10 cellular contexts compared by ENCODE assay signal in the genomic region with DNA sequence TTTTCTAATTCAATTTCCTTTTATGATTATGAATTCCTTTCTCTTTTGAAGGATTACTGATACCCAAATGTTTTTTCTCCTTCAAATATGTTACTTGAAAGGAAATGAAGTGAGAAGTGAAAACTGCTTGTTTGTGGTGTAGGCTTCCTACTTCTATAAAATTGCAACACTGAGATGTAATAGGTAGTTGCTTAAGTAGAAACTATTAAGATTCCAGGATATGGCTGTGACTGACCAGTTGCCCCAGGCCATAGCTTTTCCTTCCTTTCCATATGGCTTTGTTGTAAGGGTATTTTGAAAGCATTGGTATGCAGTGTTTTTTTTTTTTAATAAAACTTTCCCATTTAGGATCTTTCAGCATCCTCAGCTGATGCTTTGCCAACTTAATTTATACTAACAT. TPM values are rescaled to one million over a fixed set of nuclear protein-coding genes. Genes with fewer than 3 reads are reported as not detected.
DNase-seq lines count a peak whose midpoint lies in the region; ATAC-seq and TF ChIP-seq lines count a peak whose summit lies in the region.
"Had no signal": no experiment of that assay in that cellular context is flagged by ENCODE, and none has a peak within 500 bp of the region (broad histone marks: within the 10 kb centered on the region; RNA-seq: fewer than 3 reads in every experiment).

No MANE protein-coding gene starts in this region.

- peaks cover 21% of the 10 kb centered on the region for H3K36me3 Mint-ChIP-seq in activated T-helper 2 cell treated with anti-CD3 and anti-CD28 coated beads, Interferon-gamma antibody, Interleukin-2, Interleukin-4, amounts not matched to agents 10 μg/mL and 5 μg/mL and 100 μg/mL, durations not matched to agents 14 hours and 24 hours and 36 hours (ENCODE audit: low read depth)

- no peaks in the 10 kb centered on the region for H3K9me3 Mint-ChIP-seq in activated T-helper 2 cell treated with anti-CD3 and anti-CD28 coated beads, Interferon-gamma antibody, Interleukin-2, Interleukin-4, amounts not matched to agents 10 μg/mL and 5 μg/mL and 100 μg/mL, durations not matched to agents 14 hours and 24 hours and 36 hours

- no peak overlapping the region for H3K4me3 Mint-ChIP-seq in activated T-helper 2 cell treated with anti-CD3 and anti-CD28 coated beads, Interferon-gamma antibody, Interleukin-2, Interleukin-4, amounts not matched to agents 10 μg/mL and 5 μg/mL and 100 μg/mL, durations not matched to agents 14 hours and 24 hours and 36 hours (ENCODE audit: low read depth)

- no peaks in the 10 kb centered on the region for H3K27me3 ChIP-seq in lower lobe of right lung (ENCODE audit: low read depth)
- H3K27me3 ChIP-seq: testis had no signal

- no peaks in the 10 kb centered on the region for H3K27me3 Mint-ChIP-seq in activated T-helper 2 cell treated with anti-CD3 and anti-CD28 coated beads, Interferon-gamma antibody, Interleukin-2, Interleukin-4, amounts not matched to agents 10 μg/mL and 5 μg/mL and 100 μg/mL, durations not matched to agents 14 hours and 24 hours and 36 hours (ENCODE audit: low read depth)

- H3K36me3 ChIP-seq in lower lobe of right lung = peaks cover 3% of the 10 kb centered on the region

- no peaks in the 10 kb centered on the region for H3K9me3 ChIP-seq in lower lobe of right lung
- H3K9me3 ChIP-seq: testis had no signal

- H3K4me3 ChIP-seq in Jurkat, Clone E6-1 (ENCODE audit: low read length) = no peak overlapping the region
- no peak overlapping the region for H3K4me3 ChIP-seq in lower lobe of right lung
- H3K4me3 ChIP-seq: testis had no signal

- H3K27ac Mint-ChIP-seq in activated T-helper 2 cell treated with anti-CD3 and anti-CD28 coated beads, Interferon-gamma antibody, Interleukin-2, Interleukin-4, amounts not matched to agents 10 μg/mL and 5 μg/mL and 100 μg/mL, durations not matched to agents 14 hours and 24 hours and 36 hours = no peak overlapping the region

- ATAC-seq in lower lobe of right lung (peak; percentile 41 to 46), HG02973 (IDR thresholded peaks at IDR 0.05; ENCODE audit: unreplicated experiment) (no peak)

- DNase-seq in EL (peak; percentile 94), amniotic stem cell (lab: John Stamatoyannopoulos, UW) (peak; percentile 30), lower lobe of right lung (no peak), inferior parietal cortex (ENCODE audit: extremely low spot score) (no peak), NCI-H1694 treated with DMSO at 0.1 percent for 48 hours (lab: John Stamatoyannopoulos, UW) (no peak)
- DNase-seq in Jurkat, Clone E6-1 (ENCODE audit: low read depth, low spot score) = peak; percentile 7
- no peak for DNase-seq in activated T-helper 2 cell treated with anti-CD3 and anti-CD28 coated beads, Interferon-gamma antibody, Interleukin-2, Interleukin-4, amounts not matched to agents 10 μg/mL and 5 μg/mL and 100 μg/mL, durations not matched to agents 14 hours and 24 hours and 36 hours (ENCODE audit: low spot score)
- DNase-seq: activated effector memory CD4-positive, alpha-beta T cell treated with Interleukin-2 at 50 U/mL for 16 hours; testis had no signal

- no peak for TF ChIP-seq CTCF in lower lobe of right lung (IDR thresholded peaks at IDR 0.05)

- no peak overlapping the region for H3K27ac ChIP-seq in lower lobe of right lung
- H3K27ac ChIP-seq: testis had no signal

- peaks cover 54% of the 10 kb centered on the region for H3K4me1 ChIP-seq in lower lobe of right lung

- intact Hi-C loops in lower lobe of right lung (cut with DNase I) = no loop called here
- intact Hi-C loops in activated T-helper 2 cell treated with anti-CD3 and anti-CD28 coated beads, Interferon-gamma antibody, Interleukin-2, Interleukin-4, amounts not matched to agents 10 μg/mL and 5 μg/mL and 100 μg/mL, durations not matched to agents 14 hours and 24 hours and 36 hours (cut with micrococcal nuclease) = loop anchor here (1.0 kb wide), 1 partner anchor 29 kb away; a partner anchor contains a TSS

- peaks cover 19% of the 10 kb centered on the region for H3K4me1 Mint-ChIP-seq in activated T-helper 2 cell treated with anti-CD3 and anti-CD28 coated beads, Interferon-gamma antibody, Interleukin-2, Interleukin-4, amounts not matched to agents 10 μg/mL and 5 μg/mL and 100 μg/mL, durations not matched to agents 14 hours and 24 hours and 36 hours (ENCODE audit: low read depth)

RNA-seq across cellular contexts. Expression of a gene that starts 28.5 kb away (rescaled TPM):
- 22.8 TPM for polyA plus RNA-seq in Jurkat, Clone E6-1 (2012; ENCODE audit: insufficient read depth, insufficient read length)
- 45.0 TPM for total RNA-seq in lower lobe of right lung
- 32.8 and 36.1 TPM in 2 replicates for total RNA-seq in activated T-helper 2 cell treated with anti-CD3 and anti-CD28 coated beads, Interferon-gamma antibody, Interleukin-2, Interleukin-4, amounts not matched to agents 10 μg/mL and 5 μg/mL and 100 μg/mL, durations not matched to agents 14 hours and 24 hours and 36 hours

Comparison
In these comparisons a context has a peak if more than half of its experiments do, and no peak if none do; other contexts are left out.
1. DNase-seq: peak in EL (single experiment), Jurkat, Clone E6-1 (single experiment) and amniotic stem cell (single experiment); none in lower lobe of right lung (single experiment), inferior parietal cortex (single experiment), activated T-helper 2 cell treated with anti-CD3 and anti-CD28 coated beads, Interferon-gamma antibody, Interleukin-2, Interleukin-4, amounts not matched to agents 10 μg/mL and 5 μg/mL and 100 μg/mL, durations not matched to agents 14 hours and 24 hours and 36 hours (single experiment) and NCI-H1694 treated with DMSO at 0.1 percent for 48 hours (single experiment).